8 cellular contexts compared by ENCODE assay signal in genomic region chr3:179069762-179070390, GRCh38. TPM values are rescaled to one million over a fixed set of nuclear protein-coding genes. Genes with fewer than 3 reads are reported as not detected.
DNase-seq lines count a peak whose midpoint lies in the region; ATAC-seq and TF ChIP-seq lines count a peak whose summit lies in the region.

No MANE protein-coding gene starts in this region.

- H4K20me1 ChIP-seq in KMS-11 (ENCODE audit: insufficient read depth) = no peaks in the 10 kb centered on the region

- H2BK15ac ChIP-seq in mesenchymal stem cell (ENCODE audit: low read depth, poor library complexity, severe bottlenecking) = no peak overlapping the region

- H4K91ac ChIP-seq in mesenchymal stem cell (ENCODE audit: low read length) = no peak overlapping the region

- peaks cover 74% of the 10 kb centered on the region for H3K4me1 Mint-ChIP-seq in CD4-positive, alpha-beta T cell (ENCODE audit: low read depth)
- peaks cover 47% of the 10 kb centered on the region for H3K4me1 Mint-ChIP-seq in activated naive CD8-positive, alpha-beta T cell (ENCODE audit: low read depth)

- H3K4me3 Mint-ChIP-seq in CD4-positive, alpha-beta T cell = peak overlapping the region; percentile 63
- peak overlapping the region; percentile 45 for H3K4me3 Mint-ChIP-seq in activated naive CD8-positive, alpha-beta T cell

- no peak overlapping the region for H2AK5ac ChIP-seq in mesenchymal stem cell (ENCODE audit: low read length, severe bottlenecking)

- no peak overlapping the region for H2BK5ac ChIP-seq in mesenchymal stem cell (ENCODE audit: low read depth, low read length, poor library complexity, severe bottlenecking)

- no peak for TF ChIP-seq CTCF in CD4-positive, alpha-beta T cell (IDR thresholded peaks at IDR 0.05)
- TF ChIP-seq CTCF in KMS-11 (conservative IDR thresholded peaks at IDR 0.05; ENCODE audit: low read depth, low read length) = no peak

- no peak overlapping the region for H3K23ac ChIP-seq in mesenchymal stem cell (ENCODE audit: low read length in 2 of 2)

- no peaks in the 10 kb centered on the region for H3K27me3 ChIP-seq in CD4-positive, alpha-beta T cell (ENCODE audit: control insufficient read depth, insufficient read depth, low read length)
- H3K27me3 ChIP-seq in KMS-11 (ENCODE audit: insufficient read depth, low read depth) (no peaks in the 10 kb centered on the region; the same call in 1 of the 2 replicates), mesenchymal stem cell (ENCODE audit: control insufficient read depth in 1 of 2, insufficient read depth in 1 of 2, low read length in 2 of 2) (no peaks in the 10 kb centered on the region)

- no CpG with 5 or more reads among the region's 1 CpG for WGBS in mesenchymal stem cell

- H3K9ac ChIP-seq in KMS-11 (no peak overlapping the region), mesenchymal stem cell (ENCODE audit: low read length) (peak overlapping the region; percentile 98)

- no peak overlapping the region for H2BK120ac ChIP-seq in mesenchymal stem cell (ENCODE audit: low read depth, low read length)

- no peak for ATAC-seq in CD4-positive, alpha-beta T cell (ENCODE audit: poor library complexity)
- no peak for ATAC-seq in GM19452 (IDR thresholded peaks at IDR 0.05; ENCODE audit: unreplicated experiment)
- ATAC-seq in GM18873 (IDR thresholded peaks at IDR 0.05; ENCODE audit: low FRiP score, unreplicated experiment) = no peak

- H3K9me3 ChIP-seq in CD4-positive, alpha-beta T cell (ENCODE audit: control insufficient read depth, low read length) = no peaks in the 10 kb centered on the region
- no peaks in the 10 kb centered on the region for H3K9me3 ChIP-seq in mesenchymal stem cell (ENCODE audit: control insufficient read depth, low read length)

- H2AFZ ChIP-seq in KMS-11 (ENCODE audit: low read depth) (no peak overlapping the region), mesenchymal stem cell (ENCODE audit: low read depth, low read length) (no peak overlapping the region)

- no peaks in the 10 kb centered on the region for H3K27me3 Mint-ChIP-seq in CD4-positive, alpha-beta T cell
- no peaks in the 10 kb centered on the region for H3K27me3 Mint-ChIP-seq in activated naive CD8-positive, alpha-beta T cell

- H3K36me3 ChIP-seq in KMS-11 (ENCODE audit: insufficient read depth) (no peaks in the 10 kb centered on the region), mesenchymal stem cell (ENCODE audit: control insufficient read depth in 1 of 2, insufficient read depth in 2 of 2, low read depth in 1 of 2, low read length in 2 of 2) (peaks cover 8 to 38% of the 10 kb centered on the region in 2 experiments)

- no peak overlapping the region for H3K18ac ChIP-seq in mesenchymal stem cell (ENCODE audit: low read depth in 1 of 2, low read length in 2 of 2)

- H4K8ac ChIP-seq in mesenchymal stem cell (ENCODE audit: low read length) = no peak overlapping the region

- intact Hi-C loops in CD4-positive, alpha-beta T cell (cut with DNase I, micrococcal nuclease) = loop anchor here (2.0 to 5.0 kb wide), 4 partner anchors 33 to 249 kb away; no protein-coding TSS in a partner anchor

- CTCF ChIA-PET in CD4-positive, alpha-beta T cell (lab: Charles Lee) = no interaction called here

- no peak overlapping the region for H3K4me3 ChIP-seq in KMS-11 (IDR thresholded peaks at IDR 0.05; ENCODE audit: insufficient read depth, low read depth, low read length)
- peak overlapping the region in 1 of 2 experiments; percentile 99 for H3K4me3 ChIP-seq in mesenchymal stem cell (ENCODE audit: insufficient read depth in 1 of 2, low read depth in 1 of 2, low read length in 2 of 2)

- no peaks in the 10 kb centered on the region for H3K9me3 Mint-ChIP-seq in CD4-positive, alpha-beta T cell
- H3K9me3 Mint-ChIP-seq in activated naive CD8-positive, alpha-beta T cell (ENCODE audit: low read depth) = no peaks in the 10 kb centered on the region

- peak overlapping the region; percentile 90; the same call in 1 of the 2 replicates for H3K4me2 ChIP-seq in KMS-11
- peak overlapping the region; percentile 54 for H3K4me2 ChIP-seq in mesenchymal stem cell (ENCODE audit: low read length, poor library complexity, severe bottlenecking)

- peak overlapping the region; percentile 22 for H3K27ac Mint-ChIP-seq in CD4-positive, alpha-beta T cell
- H3K27ac Mint-ChIP-seq in activated naive CD8-positive, alpha-beta T cell = no peak overlapping the region

- H3K27ac ChIP-seq in CD4-positive, alpha-beta T cell (ENCODE audit: low read depth, low read length) = no peak overlapping the region
- no peak overlapping the region for H3K27ac ChIP-seq in KMS-11
- H3K27ac ChIP-seq in mesenchymal stem cell (ENCODE audit: low read length, poor library complexity, severe bottlenecking) = peak overlapping the region; percentile 73

- H3K4me1 ChIP-seq in KMS-11 (ENCODE audit: low read depth, poor library complexity, severe bottlenecking) = peaks cover 16% of the 10 kb centered on the region
- peaks cover 12% of the 10 kb centered on the region for H3K4me1 ChIP-seq in mesenchymal stem cell (ENCODE audit: control insufficient read depth, insufficient read depth, low read depth, low read length)

- H2BK12ac ChIP-seq in mesenchymal stem cell (ENCODE audit: low read length in 2 of 2) = no peak overlapping the region

- peaks cover 39% of the 10 kb centered on the region for H3K36me3 Mint-ChIP-seq in CD4-positive, alpha-beta T cell (ENCODE audit: low read depth)
- peaks cover 7% of the 10 kb centered on the region for H3K36me3 Mint-ChIP-seq in activated naive CD8-positive, alpha-beta T cell

- H3K79me2 ChIP-seq in KMS-11 (ENCODE audit: insufficient read depth, low read depth) = no peaks in the 10 kb centered on the region

- H3K14ac ChIP-seq in mesenchymal stem cell (ENCODE audit: low read length in 2 of 2) = no peak overlapping the region

- POLR2A ChIA-PET in CD4-positive, alpha-beta T cell (lab: Charles Lee) = interaction anchor here (0.6 to 4.5 kb wide), 7 partner anchors 20 to 246 kb away, joined by 3 to 40 read pairs (median 21); partner anchors contain the start of gene PIK3CA

- peaks cover 1% of the 10 kb centered on the region for H3K79me1 ChIP-seq in mesenchymal stem cell (replicated peaks; ENCODE audit: low read length, poor library complexity, severe bottlenecking)

- no peak overlapping the region for H3K4ac ChIP-seq in mesenchymal stem cell (ENCODE audit: low read depth in 1 of 2, low read length in 2 of 2)

- no peak for DNase-seq in CD4-positive, alpha-beta T cell
- DNase-seq in mesenchymal stem cell (peak; percentile 52), epidermal melanocyte (ENCODE audit: insufficient read length, low spot score) (no peak)
- DNase-seq in stimulated activated CD4-positive, alpha-beta T cell treated with anti-CD3 and anti-CD28 coated beads, Interleukin-4, amount 100 ng/mL, for 24 hours = no peak

RNA-seq across cellular contexts. Expression of gene ZMAT3, which starts 1.7 kb away (rescaled TPM):
- 10 to 100 TPM; 10.2 to 13.0 TPM for total RNA-seq in CD4-positive, alpha-beta T cell
- polyA plus RNA-seq in mesenchymal stem cell (2013, experiment 1 of 2) = 74.4 TPM
- polyA plus RNA-seq in mesenchymal stem cell (2013, experiment 2 of 2) = 72.6 TPM
